Comparison of ENCODE assay signal across 15 cellular contexts in genomic region chr14:36658091-36659009, GRCh38. TPM values are rescaled to one million over a fixed set of nuclear protein-coding genes. Genes with fewer than 3 reads are reported as not detected.
A peak's percentile ranks its signal among the peaks of the same experiment; 100 is the strongest.
DNase-seq lines count a peak whose midpoint lies in the region; ATAC-seq and TF ChIP-seq lines count a peak whose summit lies in the region.
"Had no signal": no experiment of that assay in that cellular context is flagged by ENCODE, and none has a peak within 500 bp of the region (broad histone marks: within the 10 kb centered on the region; RNA-seq: fewer than 3 reads in every experiment).

No MANE protein-coding gene starts in this region.

- WGBS in hepatocyte (ENCODE audit: low lambda C conversion rate, missing lambda C conversion rate) = 3% methylated on average over 41 of the region's 57 CpGs
- 5% methylated on average over 57 of the region's 57 CpGs for WGBS in sigmoid colon, 2 donors
- no CpG with 5 or more reads among the region's 57 CpGs for WGBS in mesendoderm (ENCODE audit: extremely low coverage, insufficient coverage, low lambda C conversion rate)

- H3K4me1 ChIP-seq in NT2/D1 (ENCODE audit: insufficient read depth, insufficient read length) (peaks cover 8% of the 10 kb centered on the region), hepatocyte (ENCODE audit: insufficient read depth) (peaks cover 29% of the 10 kb centered on the region), sigmoid colon (peaks cover 0 to 64% (median 59%) of the 10 kb centered on the region in 4 donors), mesendoderm (ENCODE audit: control insufficient read depth, low read depth, low read length) (peaks cover 2% of the 10 kb centered on the region)

- no peaks in the 10 kb centered on the region for H4K20me1 ChIP-seq in hepatocyte (ENCODE audit: insufficient read depth, poor library complexity, severe bottlenecking)

- no peaks in the 10 kb centered on the region for H3K79me1 ChIP-seq in mesendoderm (ENCODE audit: low read length)

- peaks cover 12% of the 10 kb centered on the region for H3K9me3 Mint-ChIP-seq in activated CD8-positive, alpha-beta T cell treated with anti-CD3 and anti-CD28 coated beads, Interleukin-2, amount 10 ng/mL, durations not matched to agents 7 days and 5 days (ENCODE audit: insufficient read depth)
- H3K9me3 Mint-ChIP-seq in activated CD8-positive, alpha-beta T cell treated with anti-CD3 and anti-CD28 coated beads for 36 hours = peaks cover 5% of the 10 kb centered on the region

- H3K36me3 ChIP-seq in NT2/D1 (ENCODE audit: insufficient read depth, insufficient read length, low read length) (no peaks in the 10 kb centered on the region), hepatocyte (replicated peaks; ENCODE audit: insufficient read depth, low read depth) (no peaks in the 10 kb centered on the region), sigmoid colon (no peaks in the 10 kb centered on the region), mesendoderm (ENCODE audit: control insufficient read depth, insufficient read depth, low read length) (no peaks in the 10 kb centered on the region)

- no peak overlapping the region for H4K5ac ChIP-seq in mesendoderm (ENCODE audit: low read length)

- H3K27me3 ChIP-seq in NT2/D1 (ENCODE audit: insufficient read depth, insufficient read length) (peaks cover 95% of the 10 kb centered on the region), hepatocyte (peaks cover 96% of the 10 kb centered on the region), sigmoid colon (peaks cover 94 to 100% (median 97%) of the 10 kb centered on the region in 3 donors), mesendoderm (ENCODE audit: insufficient read depth, low read length, poor library complexity) (peaks cover 79% of the 10 kb centered on the region)

- DNase-seq in activated CD8-positive, alpha-beta T cell treated with anti-CD3 and anti-CD28 coated beads, Interleukin-2, amount 10 ng/mL, durations not matched to agents 7 days and 5 days = no peak
- DNase-seq in activated CD8-positive, alpha-beta T cell treated with anti-CD3 and anti-CD28 coated beads for 36 hours = no peak
- DNase-seq in NT2/D1 (ENCODE audit: low read depth, low spot score) (no peak), hepatocyte (ENCODE audit: low spot score) (peak; percentile 12), sigmoid colon (no peak), mesendoderm (no peak)
- DNase-seq: activated effector memory CD4-positive, alpha-beta T cell treated with anti-CD3 and anti-CD28 coated beads, Interleukin-2, amount 50 U/mL, for 16 hours; caudate nucleus; hypothalamus; NCI-H2107 had no signal

- peak overlapping the region; percentile 43 for H3K27ac Mint-ChIP-seq in activated CD8-positive, alpha-beta T cell treated with anti-CD3 and anti-CD28 coated beads, Interleukin-2, amount 10 ng/mL, durations not matched to agents 7 days and 5 days
- H3K27ac Mint-ChIP-seq in activated CD8-positive, alpha-beta T cell treated with anti-CD3 and anti-CD28 coated beads for 36 hours = no peak overlapping the region

- peaks cover 19% of the 10 kb centered on the region; the same call in 1 of the 2 replicates for H3K9me3 ChIP-seq in NT2/D1 (ENCODE audit: insufficient read depth, low read length)
- H3K9me3 ChIP-seq in hepatocyte (ENCODE audit: low read depth) = no peaks in the 10 kb centered on the region
- H3K9me3 ChIP-seq in sigmoid colon = no peaks in the 10 kb centered on the region

- H3K4me3 ChIP-seq in NT2/D1 (ENCODE audit: insufficient read length, low read depth) (peak overlapping the region; percentile 21), hepatocyte (no peak overlapping the region), sigmoid colon (peak overlapping the region in 3 of 4 donors; percentile 13 to 33 (median 16)), mesendoderm (ENCODE audit: low read length) (no peak overlapping the region)
- H3K4me3 ChIP-seq: lung had no signal

- no peak overlapping the region for H3K18ac ChIP-seq in mesendoderm (ENCODE audit: low read length)

- H2BK120ac ChIP-seq in mesendoderm (ENCODE audit: low read depth, low read length) = no peak overlapping the region

- H3K27me3 Mint-ChIP-seq in activated CD8-positive, alpha-beta T cell treated with anti-CD3 and anti-CD28 coated beads, Interleukin-2, amount 10 ng/mL, durations not matched to agents 7 days and 5 days (ENCODE audit: low read depth) = peaks cover 91% of the 10 kb centered on the region
- peaks cover 92% of the 10 kb centered on the region for H3K27me3 Mint-ChIP-seq in activated CD8-positive, alpha-beta T cell treated with anti-CD3 and anti-CD28 coated beads for 36 hours

- no peak overlapping the region for H3K27ac ChIP-seq in hepatocyte
- no peak overlapping the region for H3K27ac ChIP-seq in sigmoid colon
- no peak overlapping the region for H3K27ac ChIP-seq in mesendoderm (ENCODE audit: low read depth, low read length)

- H2BK15ac ChIP-seq in mesendoderm (replicated peaks; ENCODE audit: low read depth) = no peak overlapping the region

- H3K9ac ChIP-seq in NT2/D1 (ENCODE audit: insufficient read length, low read depth) = no peak overlapping the region
- H3K9ac ChIP-seq in mesendoderm (ENCODE audit: low read length) = no peak overlapping the region

- peaks cover 22% of the 10 kb centered on the region for H3K4me1 Mint-ChIP-seq in activated CD8-positive, alpha-beta T cell treated with anti-CD3 and anti-CD28 coated beads, Interleukin-2, amount 10 ng/mL, durations not matched to agents 7 days and 5 days (ENCODE audit: low read depth)
- H3K4me1 Mint-ChIP-seq in activated CD8-positive, alpha-beta T cell treated with anti-CD3 and anti-CD28 coated beads for 36 hours (ENCODE audit: low read depth) = peaks cover 31% of the 10 kb centered on the region

- H2AFZ ChIP-seq in hepatocyte = peak overlapping the region; percentile 30

- TF ChIP-seq CTCF in activated CD8-positive, alpha-beta T cell treated with anti-CD3 and anti-CD28 coated beads for 36 hours (IDR thresholded peaks at IDR 0.05) = no peak
- TF ChIP-seq CTCF in hepatocyte (IDR thresholded peaks at IDR 0.05; ENCODE audit: poor library complexity) = no peak
- no peak for TF ChIP-seq CTCF in sigmoid colon (IDR thresholded peaks at IDR 0.05)

- no peak overlapping the region for H2BK5ac ChIP-seq in mesendoderm (ENCODE audit: low read length)

- peak overlapping the region; percentile 77 for H3K4me2 ChIP-seq in hepatocyte
- H3K4me2 ChIP-seq in mesendoderm (ENCODE audit: low read length) = no peak overlapping the region

- no peak overlapping the region for H2AK5ac ChIP-seq in mesendoderm (ENCODE audit: low read length)

- TF ChIP-seq POLR2A in sigmoid colon (IDR thresholded peaks at IDR 0.05) = no peak

- no peak for ATAC-seq in activated CD8-positive, alpha-beta T cell treated with anti-CD3 and anti-CD28 coated beads, Interleukin-2, amount 10 ng/mL, durations not matched to agents 7 days and 5 days
- ATAC-seq in activated CD8-positive, alpha-beta T cell treated with anti-CD3 and anti-CD28 coated beads for 36 hours = no peak
- ATAC-seq in HG03565 (IDR thresholded peaks at IDR 0.05; ENCODE audit: unreplicated experiment) = no peak
- no peak for ATAC-seq in GM21529 (IDR thresholded peaks at IDR 0.05; ENCODE audit: unreplicated experiment)
- ATAC-seq: activated CD4-positive, CD25-positive, alpha-beta regulatory T cell treated with anti-CD3 and anti-CD28 coated beads, Interleukin-2, amount 50 U/mL, for 24 hours had no signal

- H3K9me2 ChIP-seq in hepatocyte (replicated peaks; ENCODE audit: insufficient read depth) = no peaks in the 10 kb centered on the region

- no peak overlapping the region for H3K56ac ChIP-seq in mesendoderm (ENCODE audit: low read length)

- no peak overlapping the region for H3K23ac ChIP-seq in mesendoderm (ENCODE audit: low read length)

- no peak overlapping the region for H3K4ac ChIP-seq in mesendoderm (ENCODE audit: low read depth, low read length)

- CTCF ChIA-PET in activated CD8-positive, alpha-beta T cell treated with anti-CD3 and anti-CD28 coated beads, Interleukin-2, amount 10 ng/mL, durations not matched to agents 7 days and 5 days (lab: Charles Lee) = interaction anchor here (1.3 kb wide), 1 partner anchor 136 kb away, joined by 3 read pairs; no protein-coding TSS in a partner anchor
- CTCF ChIA-PET in activated CD8-positive, alpha-beta T cell treated with anti-CD3 and anti-CD28 coated beads for 36 hours (lab: Charles Lee) = interaction anchor here (1.1 kb wide), 1 partner anchor 11 kb away, joined by 3 read pairs; no protein-coding TSS in a partner anchor

- no peak overlapping the region for H4K8ac ChIP-seq in mesendoderm (ENCODE audit: low read depth, low read length)

- H3K4me3 Mint-ChIP-seq in activated CD8-positive, alpha-beta T cell treated with anti-CD3 and anti-CD28 coated beads, Interleukin-2, amount 10 ng/mL, durations not matched to agents 7 days and 5 days = no peak overlapping the region
- H3K4me3 Mint-ChIP-seq in activated CD8-positive, alpha-beta T cell treated with anti-CD3 and anti-CD28 coated beads for 36 hours = no peak overlapping the region

- POLR2A ChIA-PET in activated CD8-positive, alpha-beta T cell treated with anti-CD3 and anti-CD28 coated beads, Interleukin-2, amount 10 ng/mL, durations not matched to agents 7 days and 5 days (lab: Charles Lee) = no interaction called here
- POLR2A ChIA-PET in activated CD8-positive, alpha-beta T cell treated with anti-CD3 and anti-CD28 coated beads for 36 hours (lab: Charles Lee) = no interaction called here

- no peak for TF ChIP-seq EP300 in sigmoid colon (IDR thresholded peaks at IDR 0.05)

- no peaks in the 10 kb centered on the region for H3K79me2 ChIP-seq in hepatocyte
- no peaks in the 10 kb centered on the region for H3K79me2 ChIP-seq in mesendoderm (ENCODE audit: control insufficient read depth, insufficient read depth, low read length)

- intact Hi-C loops in activated CD8-positive, alpha-beta T cell treated with anti-CD3 and anti-CD28 coated beads for 36 hours (cut with micrococcal nuclease) = loop anchor here (5.0 to 10.0 kb wide), 4 partner anchors 76 to 936 kb away; partner anchors contain the start of genes FOXA1, NKX2-8 and TTC6
- intact Hi-C loops in sigmoid colon (cut with DNase I) = no loop called here

- peaks cover 23% of the 10 kb centered on the region for H3K36me3 Mint-ChIP-seq in activated CD8-positive, alpha-beta T cell treated with anti-CD3 and anti-CD28 coated beads, Interleukin-2, amount 10 ng/mL, durations not matched to agents 7 days and 5 days (ENCODE audit: low read depth)
- H3K36me3 Mint-ChIP-seq in activated CD8-positive, alpha-beta T cell treated with anti-CD3 and anti-CD28 coated beads for 36 hours (ENCODE audit: low read depth) = peaks cover 3% of the 10 kb centered on the region

RNA-seq across cellular contexts. Expression of gene PAX9, which starts 3.3 kb away (rescaled TPM):
- not detected for total RNA-seq in activated CD8-positive, alpha-beta T cell treated with anti-CD3 and anti-CD28 coated beads, Interleukin-2, amount 10 ng/mL, durations not matched to agents 7 days and 5 days
- not detected for total RNA-seq in activated CD8-positive, alpha-beta T cell treated with anti-CD3 and anti-CD28 coated beads for 36 hours
- total RNA-seq in hepatocyte (0.53 TPM in 1 of 2 replicates, not detected in the other), sigmoid colon (1 to 10 TPM in 2 of 4 donors, under 1 TPM in 1, not detected in 1; 0.28 to 1.2 (median 1.1) TPM)
- polyA plus RNA-seq in hepatocyte (0.24 and 0.36 TPM in 2 replicates), sigmoid colon (under 1 TPM in 2 of 3 donors, not detected in 1; under 0.01 to 0.07 TPM)
- polyA plus RNA-seq in mesendoderm (2013, experiment 1 of 2) = 0.21 TPM
- 0.15 TPM for polyA plus RNA-seq in mesendoderm (2013, experiment 2 of 2)
- total RNA-seq: omental fat pad had no signal

Comparison
In these comparisons a context has a peak if more than half of its experiments do, and no peak if none do; other contexts are left out.
1. H3K4me3 ChIP-seq: peak in NT2/D1 (single experiment) and sigmoid colon (3 of 4); none in hepatocyte (single experiment) and mesendoderm (single experiment).